ENCODE assay signal across 19 cellular contexts in genomic region chr10:14540062-14540461, GRCh38.
DNase-seq lines count a peak whose midpoint lies in the region; ATAC-seq and TF ChIP-seq lines count a peak whose summit lies in the region.
"Had no signal": no experiment of that assay in that cellular context is flagged by ENCODE, and none has a peak within 500 bp of the region (broad histone marks: within the 10 kb centered on the region; RNA-seq: fewer than 3 reads in every experiment).

No MANE protein-coding gene starts in this region.

- H3K4me1 ChIP-seq in stomach, result peaks cover 28 to 86% (median 50%) of the 10 kb centered on the region in 4 donors

- POLR2A ChIA-PET in activated CD4-positive, alpha-beta memory T cell treated with anti-CD3 and anti-CD28 coated beads for 36 hours (lab: Charles Lee), result interaction anchor here (1.0 kb wide), 1 partner anchor 48 kb away, joined by 3 read pairs; no protein-coding TSS in a partner anchor

- intact Hi-C loops in activated CD4-positive, alpha-beta memory T cell treated with anti-CD3 and anti-CD28 coated beads for 36 hours (cut with micrococcal nuclease), result no loop called here
- intact Hi-C loops in stomach (cut with DNase I; ENCODE audit: low total_unique reads), result no loop called here
- intact Hi-C loops in posterior vena cava (cut with DNase I), result no loop called here

- H3K27me3 Mint-ChIP-seq in activated T-cell treated with anti-CD3 and anti-CD28 coated beads, Interleukin-2, amount 50 U/mL, for 24 hours, result no peaks in the 10 kb centered on the region
- no peaks in the 10 kb centered on the region for H3K27me3 Mint-ChIP-seq in activated CD4-positive, alpha-beta memory T cell treated with anti-CD3 and anti-CD28 coated beads for 36 hours
- no peaks in the 10 kb centered on the region for H3K27me3 Mint-ChIP-seq in effector memory CD8-positive, alpha-beta T cell

- no peaks in the 10 kb centered on the region for H3K9me3 Mint-ChIP-seq in activated T-cell treated with anti-CD3 and anti-CD28 coated beads, Interleukin-2, amount 50 U/mL, for 24 hours
- no peaks in the 10 kb centered on the region for H3K9me3 Mint-ChIP-seq in activated CD4-positive, alpha-beta memory T cell treated with anti-CD3 and anti-CD28 coated beads for 36 hours
- no peaks in the 10 kb centered on the region for H3K9me3 Mint-ChIP-seq in effector memory CD8-positive, alpha-beta T cell
- H3K9me3 Mint-ChIP-seq: activated T-cell treated with anti-CD3 and anti-CD28 coated beads, Interleukin-2, amount 50 U/mL, for 4 hours had no signal

- no peaks in the 10 kb centered on the region for H3K9me3 ChIP-seq in stomach
- H3K9me3 ChIP-seq: heart left ventricle, tibial nerve had no signal

- peaks cover 17 to 49% (median 25%) of the 10 kb centered on the region in 4 donors for H3K36me3 ChIP-seq in stomach
- H3K36me3 ChIP-seq: tibial nerve had no signal

- H3K4me3 ChIP-seq in stomach, result no peak overlapping the region
- H3K4me3 ChIP-seq: heart left ventricle, smooth muscle cell, tibial nerve had no signal

- no peak for ATAC-seq in effector memory CD8-positive, alpha-beta T cell (replicated peaks)
- ATAC-seq in HG02885 (IDR thresholded peaks at IDR 0.05; ENCODE audit: poor library complexity, unreplicated experiment), result no peak
- ATAC-seq: activated T-cell treated with anti-CD3 and anti-CD28 coated beads, Interleukin-2, amount 50 U/mL, for 4 hours; heart left ventricle had no signal

- H3K27me3 ChIP-seq in stomach, result no peaks in the 10 kb centered on the region
- H3K27me3 ChIP-seq: heart left ventricle, tibial nerve had no signal

- no peak for TF ChIP-seq EP300 in stomach (IDR thresholded peaks at IDR 0.05)

- peaks cover 87% of the 10 kb centered on the region for H3K4me1 Mint-ChIP-seq in activated T-cell treated with anti-CD3 and anti-CD28 coated beads, Interleukin-2, amount 50 U/mL, for 24 hours (ENCODE audit: low read depth)
- H3K4me1 Mint-ChIP-seq in activated CD4-positive, alpha-beta memory T cell treated with anti-CD3 and anti-CD28 coated beads for 36 hours (ENCODE audit: low read depth), result peaks cover 75% of the 10 kb centered on the region
- H3K4me1 Mint-ChIP-seq in effector memory CD8-positive, alpha-beta T cell (ENCODE audit: low read depth in 2 of 2), result peaks cover 52 to 65% of the 10 kb centered on the region in 2 donors

- CTCF ChIA-PET in activated CD4-positive, alpha-beta memory T cell treated with anti-CD3 and anti-CD28 coated beads for 36 hours (lab: Charles Lee), result interaction anchor here (1.4 to 2.5 kb wide), 3 partner anchors 13 to 16 kb away, joined by 3 to 6 read pairs (median 4); no protein-coding TSS in a partner anchor

- 55 to 76% (median 74%) methylated on average over 3 of the region's 3 CpGs for WGBS in stomach, 5 donors

- peak overlapping the region; percentile 62 for H3K27ac Mint-ChIP-seq in activated T-cell treated with anti-CD3 and anti-CD28 coated beads, Interleukin-2, amount 50 U/mL, for 24 hours
- peak overlapping the region; percentile 65 for H3K27ac Mint-ChIP-seq in activated CD4-positive, alpha-beta memory T cell treated with anti-CD3 and anti-CD28 coated beads for 36 hours
- H3K27ac Mint-ChIP-seq in effector memory CD8-positive, alpha-beta T cell, result peak overlapping the region; percentile 86 to 93

- H3K4me3 Mint-ChIP-seq in activated T-cell treated with anti-CD3 and anti-CD28 coated beads, Interleukin-2, amount 50 U/mL, for 24 hours, result no peak overlapping the region
- H3K4me3 Mint-ChIP-seq in activated CD4-positive, alpha-beta memory T cell treated with anti-CD3 and anti-CD28 coated beads for 36 hours, result no peak overlapping the region
- peak overlapping the region in 1 of 2 donors; percentile 11 for H3K4me3 Mint-ChIP-seq in effector memory CD8-positive, alpha-beta T cell
- H3K4me3 Mint-ChIP-seq: activated T-cell treated with anti-CD3 and anti-CD28 coated beads, Interleukin-2, amount 50 U/mL, for 4 hours had no signal

- no peak for TF ChIP-seq CTCF in stomach (IDR thresholded peaks at IDR 0.05)

- H3K27ac ChIP-seq in stomach, result peak overlapping the region in 4 of 5 donors; percentile 40 to 76 (median 63)
- H3K27ac ChIP-seq: tibial nerve had no signal

- no peak for DNase-seq in activated T-cell treated with anti-CD3 and anti-CD28 coated beads, Interleukin-2, amount 50 U/mL, for 24 hours
- DNase-seq in activated T-cell treated with anti-CD3 and anti-CD28 coated beads, Interleukin-2, amount 50 U/mL, for 1 hour, result no peak
- DNase-seq in activated CD4-positive, alpha-beta memory T cell treated with anti-CD3 and anti-CD28 coated beads for 36 hours, result no peak
- DNase-seq in effector memory CD8-positive, alpha-beta T cell, result no peak
- DNase-seq in stomach, result no peak
- no peak for DNase-seq in posterior vena cava (ENCODE audit: low spot score)
- no peak for DNase-seq in HK-2 (ENCODE audit: unreplicated experiment)
- DNase-seq: activated T-cell treated with anti-CD3 and anti-CD28 coated beads, Interleukin-2, amount 50 U/mL, for 4 hours; anterior cingulate cortex; DMS79 treated with DMSO at 0.1 percent for 48 hours; heart left ventricle; mammary epithelial cell; NCI-H1417 treated with DMSO at 0.1 percent for 48 hours; NCI-H748 treated with DMSO at 0.1 percent for 48 hours; SIG-M5; T1000 had no signal

- no peak for TF ChIP-seq POLR2A in stomach (IDR thresholded peaks at IDR 0.05)

- H3K36me3 Mint-ChIP-seq in activated T-cell treated with anti-CD3 and anti-CD28 coated beads, Interleukin-2, amount 50 U/mL, for 24 hours (ENCODE audit: low read depth), result peaks cover 83% of the 10 kb centered on the region
- H3K36me3 Mint-ChIP-seq in activated CD4-positive, alpha-beta memory T cell treated with anti-CD3 and anti-CD28 coated beads for 36 hours, result peaks cover 17% of the 10 kb centered on the region
- H3K36me3 Mint-ChIP-seq in effector memory CD8-positive, alpha-beta T cell (ENCODE audit: insufficient read depth), result peaks cover 55% of the 10 kb centered on the region
